In genomic region chr15:68300115-68300940, GRCh38 we compare ENCODE assay signal across 1 cellular context.
TF ChIP-seq lines count a peak whose summit lies in the region.

No MANE protein-coding gene starts in this region.

TF ChIP-seq in GM23338, 12 proteins besides CTCF, POLR2A, EP300 and RAD21 (continued from another document):
- TF ChIP-seq ETS1 (IDR thresholded peaks at IDR 0.05) = no peak
- no peak for TF ChIP-seq REST (IDR thresholded peaks at IDR 0.05; ENCODE audit: unreplicated experiment)
- no peak for TF ChIP-seq ZNF114 (CRISPR knock-in tag; IDR thresholded peaks at IDR 0.05)
- no peak for TF ChIP-seq ZNF331 (CRISPR knock-in tag; IDR thresholded peaks at IDR 0.05; ENCODE audit: low read depth)
- no peak for TF ChIP-seq EZH2phosphoT487 (IDR thresholded peaks at IDR 0.05; ENCODE audit: unreplicated experiment)
- no peak for TF ChIP-seq CREB1 (CRISPR knock-in tag; IDR thresholded peaks at IDR 0.05; ENCODE audit: low read depth)
